Comparison of ENCODE assay signal across 20 cellular contexts in genomic region chr3:183539821-183540220, GRCh38. TPM values are rescaled to one million over a fixed set of nuclear protein-coding genes. Genes with fewer than 3 reads are reported as not detected.
A peak's percentile ranks its signal among the peaks of the same experiment; 100 is the strongest.
DNase-seq lines count a peak whose midpoint lies in the region; ATAC-seq and TF ChIP-seq lines count a peak whose summit lies in the region.
"Had no signal": no experiment of that assay in that cellular context is flagged by ENCODE, and none has a peak within 500 bp of the region (broad histone marks: within the 10 kb centered on the region; RNA-seq: fewer than 3 reads in every experiment).

No MANE protein-coding gene starts in this region.

- H3K36me3 ChIP-seq in CD4-positive, CD25-positive, alpha-beta regulatory T cell (ENCODE audit: control insufficient read depth, insufficient read depth, low read length) = peaks cover 19% of the 10 kb centered on the region
- H3K36me3 ChIP-seq: esophagus squamous epithelium, upper lobe of left lung had no signal

- ATAC-seq in CD4-positive, CD25-positive, alpha-beta regulatory T cell (ENCODE audit: low read depth in 2 of 2) = no peak
- no peak for ATAC-seq in HG03108 (IDR thresholded peaks at IDR 0.05; ENCODE audit: unreplicated experiment)
- ATAC-seq: HepG2 had no signal

- H3K27ac Mint-ChIP-seq in CD4-positive, CD25-positive, alpha-beta regulatory T cell = peak overlapping the region in 2 of 3 donors; percentile 52 to 86
- H3K27ac Mint-ChIP-seq: H9 had no signal

- no peaks in the 10 kb centered on the region for H3K27me3 Mint-ChIP-seq in CD4-positive, CD25-positive, alpha-beta regulatory T cell

- H3K4me3 ChIP-seq in AG10803 (ENCODE audit: low read length) (no peak overlapping the region), epithelial cell of esophagus (ENCODE audit: low read length) (no peak overlapping the region)
- no peak overlapping the region for H3K4me3 ChIP-seq in CD4-positive, CD25-positive, alpha-beta regulatory T cell (ENCODE audit: low read depth, low read length)
- H3K4me3 ChIP-seq: esophagus squamous epithelium, hepatocyte, upper lobe of left lung had no signal

- H3K9me3 Mint-ChIP-seq in CD4-positive, CD25-positive, alpha-beta regulatory T cell = no peaks in the 10 kb centered on the region
- H3K9me3 Mint-ChIP-seq: dendritic cell treated with granulocyte-macrophage colony-stimulating factor and Interleukin-4, amounts not matched to agents 40 ng/mL and 50 ng/mL, for 4 days; H9 had no signal

- no peak overlapping the region for H3K27ac ChIP-seq in CD4-positive, CD25-positive, alpha-beta regulatory T cell (ENCODE audit: insufficient read depth, low read length, poor library complexity, severe bottlenecking)
- H3K27ac ChIP-seq: esophagus squamous epithelium, hepatocyte had no signal

- H3K4me1 ChIP-seq in CD4-positive, CD25-positive, alpha-beta regulatory T cell (ENCODE audit: control insufficient read depth, insufficient read depth, low read length, poor library complexity, severe bottlenecking) = peaks cover 42% of the 10 kb centered on the region

- peaks cover 36 to 100% (median 75%) of the 10 kb centered on the region in 4 donors for H3K4me1 Mint-ChIP-seq in CD4-positive, CD25-positive, alpha-beta regulatory T cell

- H3K4me3 Mint-ChIP-seq in CD4-positive, CD25-positive, alpha-beta regulatory T cell = peak overlapping the region in 1 of 4 donors; percentile 25
- H3K4me3 Mint-ChIP-seq: H9 had no signal

- H3K27me3 ChIP-seq in CD4-positive, CD25-positive, alpha-beta regulatory T cell (ENCODE audit: control insufficient read depth, insufficient read depth, low read length) = no peaks in the 10 kb centered on the region
- H3K27me3 ChIP-seq: esophagus squamous epithelium, hepatocyte, upper lobe of left lung had no signal

- no peaks in the 10 kb centered on the region for H3K9me3 ChIP-seq in CD4-positive, CD25-positive, alpha-beta regulatory T cell (ENCODE audit: control insufficient read depth in 2 of 2, low read length in 2 of 2)
- H3K9me3 ChIP-seq: esophagus squamous epithelium, upper lobe of left lung had no signal

- DNase-seq in AG10803 (ENCODE audit: low read depth) = peak; percentile 4
- DNase-seq in CD4-positive, CD25-positive, alpha-beta regulatory T cell = no peak
- peak; percentile 73 for DNase-seq in NOMO-1 treated with DMSO at 0.1 percent for 48 hours (lab: John Stamatoyannopoulos, UW; ENCODE audit: unreplicated experiment)
- DNase-seq in epithelial cell of esophagus (ENCODE audit: low read depth) = peak; percentile 85
- no peak for DNase-seq in activated effector memory CD4-positive, alpha-beta T cell treated with Interleukin-2 at 50 U/mL for 16 hours
- no peak for DNase-seq in SW480 (ENCODE audit: low spot score)
- no peak for DNase-seq in GM19240 (ENCODE audit: insufficient read length, low spot score)
- DNase-seq: activated T-cell treated with anti-CD3 and anti-CD28 coated beads, Interleukin-2, amount 50 U/mL, for 48 hours; esophagus squamous epithelium; H9; NCI-H2227 treated with DMSO at 0.1 percent for 48 hours; stimulated activated naive CD4-positive, alpha-beta T cell; T-helper 2 cell; upper lobe of left lung had no signal

- TF ChIP-seq CTCF in AG10803 (conservative IDR thresholded peaks at IDR 0.05; ENCODE audit: low read length) (no peak), epithelial cell of esophagus (IDR thresholded peaks at IDR 0.05; ENCODE audit: insufficient read depth, low read depth, low read length, missing control alignments) (no peak)

- H3K36me3 Mint-ChIP-seq in CD4-positive, CD25-positive, alpha-beta regulatory T cell = peaks cover 29% of the 10 kb centered on the region

RNA-seq across cellular contexts. Expression of gene KLHL6, which starts 15.7 kb away (rescaled TPM):
- total RNA-seq in CD4-positive, CD25-positive, alpha-beta regulatory T cell = 48.2 TPM
- polyA plus RNA-seq in CD4-positive, CD25-positive, alpha-beta regulatory T cell = 10 to 100 TPM; 17.8 to 21.8 (median 19.3) TPM
- total RNA-seq: Daoy, H9, HepG2, osteocyte had no signal
- polyA plus RNA-seq: hepatocyte, HepG2 had no signal

Comparison
In these comparisons a context has a peak if more than half of its experiments do, and no peak if none do; other contexts are left out.
1. DNase-seq: peak in AG10803 (single experiment), NOMO-1 treated with DMSO at 0.1 percent for 48 hours (single experiment) and epithelial cell of esophagus (single experiment); none in CD4-positive, CD25-positive, alpha-beta regulatory T cell (0 of 3), activated effector memory CD4-positive, alpha-beta T cell treated with Interleukin-2 at 50 U/mL for 16 hours (single experiment), SW480 (single experiment) and GM19240 (single experiment).